Comparison of ENCODE assay signal across 9 cellular contexts in the genomic region with DNA sequence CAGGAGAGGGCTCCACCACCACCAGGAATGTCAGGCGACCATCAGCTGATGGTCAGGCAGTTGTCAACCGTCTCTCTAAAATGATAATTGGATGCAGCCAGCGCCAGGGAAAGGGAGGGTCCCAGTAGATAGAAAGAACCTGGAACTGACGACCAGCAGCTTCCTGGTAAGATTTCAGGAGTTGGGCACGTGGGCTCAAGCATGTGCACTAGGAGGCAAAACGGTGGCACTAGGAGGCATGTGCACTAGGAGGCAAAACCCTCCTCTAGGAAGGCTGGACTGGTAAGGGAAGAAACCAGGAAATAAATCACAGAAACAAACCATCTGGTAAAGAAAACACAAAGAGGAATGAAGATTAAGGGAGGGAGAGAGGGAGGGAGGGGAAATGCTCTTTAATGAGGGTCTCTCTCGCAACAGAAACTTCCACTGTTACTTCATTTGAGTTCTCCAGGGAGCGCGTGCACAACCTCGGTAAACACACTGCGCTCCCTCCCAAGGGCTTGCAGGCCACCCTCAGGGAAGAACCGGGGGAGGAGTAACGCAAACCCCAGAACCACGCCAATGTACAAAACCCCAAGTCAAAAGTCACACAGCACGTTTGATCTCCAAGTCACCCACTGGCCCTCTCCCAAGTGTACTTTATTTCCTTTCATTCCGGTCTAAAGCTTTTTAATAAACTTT.
DNase-seq lines count a peak whose midpoint lies in the region; ATAC-seq, FAIRE-seq and TF ChIP-seq lines count a peak whose summit lies in the region.
"Had no signal": no experiment of that assay in that cellular context is flagged by ENCODE, and none has a peak within 500 bp of the region (broad histone marks: within the 10 kb centered on the region; RNA-seq: fewer than 3 reads in every experiment).

No MANE protein-coding gene starts in this region.

- peaks cover 72% of the 10 kb centered on the region for H3K4me1 ChIP-seq in lower lobe of right lung
- peaks cover 78% of the 10 kb centered on the region for H3K4me1 ChIP-seq in suprapubic skin

- peak overlapping the region; percentile 22 to 62 (median 56) for H3K4me3 Mint-ChIP-seq in brain

- FAIRE-seq in HTR-8/SVneo (lab: Jason Lieb, UNC) = no peak

- TF ChIP-seq EP300 in suprapubic skin (IDR thresholded peaks at IDR 0.05) = no peak

- H3K9me3 ChIP-seq in lower lobe of right lung (no peaks in the 10 kb centered on the region), suprapubic skin (no peaks in the 10 kb centered on the region)

- peaks cover 83% of the 10 kb centered on the region for H3K4me1 Mint-ChIP-seq in brain

- no peak overlapping the region for H3K4me3 ChIP-seq in lower lobe of right lung
- H3K4me3 ChIP-seq in suprapubic skin = no peak overlapping the region

- TF ChIP-seq CTCF in brain (conservative IDR thresholded peaks at IDR 0.05) (no peak), lower lobe of right lung (IDR thresholded peaks at IDR 0.05) (no peak), suprapubic skin (IDR thresholded peaks at IDR 0.05) (no peak)

- WGBS in suprapubic skin = 41% methylated on average over 16 of the region's 16 CpGs

- peaks cover 0 to 2% (median 0%) of the 10 kb centered on the region in 5 experiments for H3K9me3 Mint-ChIP-seq in brain

- ATAC-seq in lower lobe of right lung = peak; percentile 27 to 28
- no peak for ATAC-seq in HG03095 (IDR thresholded peaks at IDR 0.05; ENCODE audit: unreplicated experiment)
- no peak for ATAC-seq in GM18870 (IDR thresholded peaks at IDR 0.05; ENCODE audit: unreplicated experiment)

- H3K27me3 ChIP-seq in lower lobe of right lung (ENCODE audit: low read depth) = no peaks in the 10 kb centered on the region
- no peaks in the 10 kb centered on the region for H3K27me3 ChIP-seq in suprapubic skin

- peaks cover 3% of the 10 kb centered on the region for H3K27me3 Mint-ChIP-seq in brain

- DNase-seq in KBM-7 (peak; percentile 52), lower lobe of right lung (no peak), suprapubic skin (ENCODE audit: low spot score in 2 of 2) (no peak), erythroblast (lab: John Stamatoyannopoulos, UW) (no peak), HTR-8/SVneo (ENCODE audit: insufficient read length, low spot score) (no peak)
- DNase-seq: activated naive CD4-positive, alpha-beta T cell treated with anti-CD3 and anti-CD28 coated beads, Interleukin-2, amount 50 U/mL, for 16 hours had no signal

- intact Hi-C loops in lower lobe of right lung (cut with DNase I) = no loop called here

- H3K36me3 Mint-ChIP-seq in brain = peaks cover 14% of the 10 kb centered on the region

- H3K36me3 ChIP-seq in lower lobe of right lung (no peaks in the 10 kb centered on the region), suprapubic skin (no peaks in the 10 kb centered on the region)

- H3K27ac ChIP-seq in lower lobe of right lung (peak overlapping the region; percentile 90), suprapubic skin (peak overlapping the region; percentile 64)

- TF ChIP-seq POLR2A in suprapubic skin (IDR thresholded peaks at IDR 0.05) = no peak
- no peak for TF ChIP-seq POLR2A in erythroblast (IDR thresholded peaks at IDR 0.05; ENCODE audit: low read length)

- peak overlapping the region; percentile 90 to 98 (median 96) for H3K27ac Mint-ChIP-seq in brain

- in situ Hi-C loops in KBM-7 (cut with MboI; ENCODE audit: low pct_unique_long_range_greater_than_20kb, low sequenced_read_pairs) = no loop called here

Comparison
In these comparisons a context has a peak if more than half of its experiments do, and no peak if none do; other contexts are left out.
1. ATAC-seq: peak in lower lobe of right lung (2 of 2); none in HG03095 (single experiment) and GM18870 (single experiment).